9 cellular contexts compared by ENCODE assay signal in the genomic region with DNA sequence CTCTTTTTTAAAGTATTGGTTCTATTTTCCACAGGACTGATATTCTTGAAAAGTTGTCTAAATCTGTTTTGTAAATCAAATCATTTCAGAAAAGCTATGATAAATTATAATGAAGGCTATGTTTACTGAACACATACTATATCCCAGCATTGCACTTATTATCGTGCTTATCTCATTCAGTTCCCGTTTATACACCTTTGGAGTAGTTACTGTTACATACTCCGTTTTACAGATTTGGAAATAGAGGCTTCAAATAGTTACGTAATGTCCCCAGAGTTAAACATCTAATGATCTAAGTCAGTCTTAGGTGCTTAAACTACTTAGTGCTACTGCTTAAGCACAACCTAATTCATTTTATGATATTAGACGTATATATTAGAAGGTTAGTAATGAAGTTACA. TPM values are rescaled to one million over a fixed set of nuclear protein-coding genes. Genes with fewer than 3 reads are reported as not detected.
DNase-seq lines count a peak whose midpoint lies in the region; ATAC-seq and TF ChIP-seq lines count a peak whose summit lies in the region.
"Had no signal": no experiment of that assay in that cellular context is flagged by ENCODE, and none has a peak within 500 bp of the region (broad histone marks: within the 10 kb centered on the region; RNA-seq: fewer than 3 reads in every experiment).

No MANE protein-coding gene starts in this region.

- no peaks in the 10 kb centered on the region for H3K9me2 ChIP-seq in Loucy (replicated peaks; ENCODE audit: low read depth, low read length)

- TF ChIP-seq CTCF in AG10803 (conservative IDR thresholded peaks at IDR 0.05; ENCODE audit: low read length) = no peak
- TF ChIP-seq CTCF in Loucy (conservative IDR thresholded peaks at IDR 0.05; ENCODE audit: low read length) = no peak
- TF ChIP-seq CTCF in endodermal cell (conservative IDR thresholded peaks at IDR 0.05) = no peak
- no peak for TF ChIP-seq CTCF in neural progenitor cell (IDR thresholded peaks at IDR 0.05)

- H3K4me1 Mint-ChIP-seq in endodermal cell (peaks cover 16% of the 10 kb centered on the region), neural progenitor cell (peaks cover 8% of the 10 kb centered on the region)

- H3K4me3 Mint-ChIP-seq in endodermal cell (no peak overlapping the region), neural progenitor cell (no peak overlapping the region)

- H2AFZ ChIP-seq in Loucy (ENCODE audit: low read length) = no peak overlapping the region
- H2AFZ ChIP-seq in neural progenitor cell (replicated peaks) = no peak overlapping the region

- H3K27ac ChIP-seq in endodermal cell (ENCODE audit: low read depth, low read length) (no peak overlapping the region), neural progenitor cell (no peak overlapping the region)

- H3K36me3 ChIP-seq in Loucy (ENCODE audit: insufficient read depth, low read length) (no peaks in the 10 kb centered on the region), endodermal cell (ENCODE audit: control insufficient read depth, insufficient read depth, low read length) (no peaks in the 10 kb centered on the region), neural progenitor cell (no peaks in the 10 kb centered on the region)

- ATAC-seq in HG03469 (IDR thresholded peaks at IDR 0.05; ENCODE audit: unreplicated experiment) (no peak), HG02642 (IDR thresholded peaks at IDR 0.05; ENCODE audit: poor library complexity, unreplicated experiment) (no peak)

- H3F3A ChIP-seq in Loucy (ENCODE audit: low read depth) = 0 out of 2 replicates have a peak, but pooled peaks cover 4% of the 10 kb centered on the region
- peaks cover 9% of the 10 kb centered on the region for H3F3A ChIP-seq in neural progenitor cell (ENCODE audit: low read depth)

- DNase-seq in AG10803 (ENCODE audit: low read depth) (no peak), endodermal cell (no peak), neural progenitor cell (ENCODE audit: low spot score) (no peak), amygdala (lab: John Stamatoyannopoulos, UW) (no peak), NCI-H1436 treated with DMSO at 0.1 percent for 48 hours (lab: John Stamatoyannopoulos, UW) (no peak)

- H4K20me1 ChIP-seq in Loucy (ENCODE audit: insufficient read depth, low read length, poor library complexity, severe bottlenecking) = peaks cover 20% of the 10 kb centered on the region
- H4K20me1 ChIP-seq in neural progenitor cell (ENCODE audit: low read depth) = peaks cover 38% of the 10 kb centered on the region

- H3K9ac ChIP-seq in Loucy (ENCODE audit: low read depth, low read length, poor library complexity, severe bottlenecking) (peak overlapping the region; percentile 94), endodermal cell (ENCODE audit: extremely low read depth, low read length, poor library complexity, severe bottlenecking) (peak overlapping the region; percentile 93), neural progenitor cell (no peak overlapping the region)

- H3K9me3 ChIP-seq in Loucy (ENCODE audit: insufficient read depth, low read depth, low read length) (no peaks in the 10 kb centered on the region), endodermal cell (ENCODE audit: control insufficient read depth, low read length) (no peaks in the 10 kb centered on the region), neural progenitor cell (ENCODE audit: low read depth) (no peaks in the 10 kb centered on the region)
- H3K9me3 ChIP-seq: body of pancreas had no signal

- H3K79me2 ChIP-seq in Loucy (ENCODE audit: insufficient read depth, low read length) (peaks cover 56% of the 10 kb centered on the region), neural progenitor cell (ENCODE audit: low read depth) (peaks cover 61% of the 10 kb centered on the region)

- peak overlapping the region; percentile 91 for H3K4me2 ChIP-seq in Loucy (ENCODE audit: low read depth, low read length, poor library complexity, severe bottlenecking)
- peak overlapping the region; percentile 89 for H3K4me2 ChIP-seq in neural progenitor cell

- H3K4me1 ChIP-seq in Loucy (ENCODE audit: insufficient read depth, low read length, poor library complexity, severe bottlenecking) (peaks cover 29% of the 10 kb centered on the region), endodermal cell (ENCODE audit: control insufficient read depth, insufficient read depth, low read length) (no peaks in the 10 kb centered on the region), neural progenitor cell (peaks cover 9% of the 10 kb centered on the region)

- H3K27ac Mint-ChIP-seq in endodermal cell = no peak overlapping the region
- H3K27ac Mint-ChIP-seq in neural progenitor cell = no peak overlapping the region

- no peaks in the 10 kb centered on the region for H3K27me3 Mint-ChIP-seq in endodermal cell (ENCODE audit: insufficient read depth)
- H3K27me3 Mint-ChIP-seq in neural progenitor cell (ENCODE audit: insufficient read depth, low read depth) = peaks cover 2% of the 10 kb centered on the region

- peaks cover 9% of the 10 kb centered on the region for H3K36me3 Mint-ChIP-seq in endodermal cell (ENCODE audit: low read depth)
- H3K36me3 Mint-ChIP-seq in neural progenitor cell = peaks cover 10% of the 10 kb centered on the region

- H3K27me3 ChIP-seq in Loucy (ENCODE audit: insufficient read depth, low read length, poor library complexity, severe bottlenecking) (no peaks in the 10 kb centered on the region), endodermal cell (ENCODE audit: control insufficient read depth, insufficient read depth, low read length, poor library complexity, severe bottlenecking) (no peaks in the 10 kb centered on the region), neural progenitor cell (no peaks in the 10 kb centered on the region)
- H3K27me3 ChIP-seq: body of pancreas had no signal

- H3K4me3 ChIP-seq in AG10803 (ENCODE audit: low read length) (peak overlapping the region; percentile 99), Loucy (ENCODE audit: low read length, poor library complexity, severe bottlenecking) (peak overlapping the region; percentile 89), endodermal cell (ENCODE audit: low read length) (peak overlapping the region; percentile 97), neural progenitor cell (peak overlapping the region; percentile 81)

- H3K9me3 Mint-ChIP-seq in endodermal cell = no peaks in the 10 kb centered on the region
- H3K9me3 Mint-ChIP-seq in neural progenitor cell = no peaks in the 10 kb centered on the region

- 82 to 87% methylated on average over 3 to 5 of the region's 5 CpGs for WGBS in endodermal cell (ENCODE audit: insufficient coverage in 1 of 2, insufficient read length in 1 of 2), 2 experiments

RNA-seq across cellular contexts. Expression of gene NUP205, which starts 1.2 kb away (rescaled TPM):
- 100 to 1,000 TPM; 118 to 129 TPM for total RNA-seq in endodermal cell
- 104 TPM for polyA plus RNA-seq in endodermal cell (2013, experiment 1 of 2)
- 96.3 TPM for polyA plus RNA-seq in endodermal cell (2013, experiment 2 of 2)
- total RNA-seq in neural progenitor cell (ENCODE audit: low replicate concordance) = 158 and 183 TPM in 2 replicates

RNA-seq across cellular contexts. Expression of gene CNOT4, which starts 49.0 kb away (rescaled TPM):
- 10 to 100 TPM; 22.7 to 23.8 TPM for total RNA-seq in endodermal cell
- polyA plus RNA-seq in endodermal cell (2013, experiment 1 of 2) = 20.1 TPM
- polyA plus RNA-seq in endodermal cell (2013, experiment 2 of 2) = 18.5 TPM
- 19.1 and 21.4 TPM in 2 replicates for total RNA-seq in neural progenitor cell (ENCODE audit: low replicate concordance)
